In the genomic region with DNA sequence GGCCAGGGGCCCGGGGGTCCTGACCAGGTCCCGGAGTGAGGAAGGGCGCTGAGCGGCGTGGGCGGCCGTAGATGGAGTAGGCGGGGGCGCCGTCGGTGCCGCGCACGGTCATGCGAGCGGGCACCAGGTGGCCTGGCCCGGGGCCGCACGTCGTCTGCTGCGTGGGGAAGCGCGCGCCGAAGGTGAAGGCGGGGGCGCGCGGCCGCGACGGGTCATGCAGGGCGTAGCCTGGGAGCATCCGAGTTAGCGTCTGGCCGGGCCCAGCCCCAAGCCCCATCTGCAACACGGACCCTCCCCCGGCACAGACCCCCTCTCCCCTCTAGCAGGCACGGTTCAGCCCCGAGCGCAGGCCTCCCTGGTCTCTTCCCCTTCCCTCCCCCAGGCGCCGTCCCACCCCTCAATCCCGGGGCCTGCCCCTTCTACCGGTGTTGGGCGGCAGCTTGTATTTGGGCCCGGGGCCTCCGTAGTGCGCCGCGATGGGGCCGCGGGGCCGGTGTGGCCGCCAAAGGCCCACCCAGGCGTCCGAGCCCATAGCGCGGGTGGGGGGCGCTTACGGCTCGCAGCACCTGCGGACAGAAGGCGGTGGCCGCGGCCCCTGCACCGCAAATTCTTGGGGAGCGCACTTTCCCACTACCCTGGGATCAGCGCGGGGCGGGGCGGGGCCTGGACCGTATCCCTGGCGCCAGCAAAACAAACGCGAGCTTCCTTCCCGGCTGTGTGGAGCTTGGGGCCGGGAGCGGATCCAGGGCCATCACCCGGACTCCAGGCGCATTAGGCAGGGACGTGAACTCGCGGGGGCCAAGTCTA, we compare ENCODE assay signal across 1 cellular context.
TF ChIP-seq lines count a peak whose summit lies in the region.

No MANE protein-coding gene starts in this region.

TF ChIP-seq in HepG2, 621 proteins besides CTCF, POLR2A, EP300 and RAD21 (continues in another document):
- TF ChIP-seq, protein P1, sequence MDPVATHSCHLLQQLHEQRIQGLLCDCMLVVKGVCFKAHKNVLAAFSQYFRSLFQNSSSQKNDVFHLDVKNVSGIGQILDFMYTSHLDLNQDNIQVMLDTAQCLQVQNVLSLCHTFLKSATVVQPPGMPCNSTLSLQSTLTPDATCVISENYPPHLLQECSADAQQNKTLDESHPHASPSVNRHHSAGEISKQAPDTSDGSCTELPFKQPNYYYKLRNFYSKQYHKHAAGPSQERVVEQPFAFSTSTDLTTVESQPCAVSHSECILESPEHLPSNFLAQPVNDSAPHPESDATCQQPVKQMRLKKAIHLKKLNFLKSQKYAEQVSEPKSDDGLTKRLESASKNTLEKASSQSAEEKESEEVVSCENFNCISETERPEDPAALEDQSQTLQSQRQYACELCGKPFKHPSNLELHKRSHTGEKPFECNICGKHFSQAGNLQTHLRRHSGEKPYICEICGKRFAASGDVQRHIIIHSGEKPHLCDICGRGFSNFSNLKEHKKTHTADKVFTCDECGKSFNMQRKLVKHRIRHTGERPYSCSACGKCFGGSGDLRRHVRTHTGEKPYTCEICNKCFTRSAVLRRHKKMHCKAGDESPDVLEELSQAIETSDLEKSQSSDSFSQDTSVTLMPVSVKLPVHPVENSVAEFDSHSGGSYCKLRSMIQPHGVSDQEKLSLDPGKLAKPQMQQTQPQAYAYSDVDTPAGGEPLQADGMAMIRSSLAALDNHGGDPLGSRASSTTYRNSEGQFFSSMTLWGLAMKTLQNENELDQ (CRISPR knock-in tag; IDR thresholded peaks at IDR 0.05; ENCODE audit: borderline replicate concordance) = no peak
- TF ChIP-seq CHD2 (IDR thresholded peaks at IDR 0.05; ENCODE audit: low read depth, low read length) = no peak
- TF ChIP-seq, protein P2, sequence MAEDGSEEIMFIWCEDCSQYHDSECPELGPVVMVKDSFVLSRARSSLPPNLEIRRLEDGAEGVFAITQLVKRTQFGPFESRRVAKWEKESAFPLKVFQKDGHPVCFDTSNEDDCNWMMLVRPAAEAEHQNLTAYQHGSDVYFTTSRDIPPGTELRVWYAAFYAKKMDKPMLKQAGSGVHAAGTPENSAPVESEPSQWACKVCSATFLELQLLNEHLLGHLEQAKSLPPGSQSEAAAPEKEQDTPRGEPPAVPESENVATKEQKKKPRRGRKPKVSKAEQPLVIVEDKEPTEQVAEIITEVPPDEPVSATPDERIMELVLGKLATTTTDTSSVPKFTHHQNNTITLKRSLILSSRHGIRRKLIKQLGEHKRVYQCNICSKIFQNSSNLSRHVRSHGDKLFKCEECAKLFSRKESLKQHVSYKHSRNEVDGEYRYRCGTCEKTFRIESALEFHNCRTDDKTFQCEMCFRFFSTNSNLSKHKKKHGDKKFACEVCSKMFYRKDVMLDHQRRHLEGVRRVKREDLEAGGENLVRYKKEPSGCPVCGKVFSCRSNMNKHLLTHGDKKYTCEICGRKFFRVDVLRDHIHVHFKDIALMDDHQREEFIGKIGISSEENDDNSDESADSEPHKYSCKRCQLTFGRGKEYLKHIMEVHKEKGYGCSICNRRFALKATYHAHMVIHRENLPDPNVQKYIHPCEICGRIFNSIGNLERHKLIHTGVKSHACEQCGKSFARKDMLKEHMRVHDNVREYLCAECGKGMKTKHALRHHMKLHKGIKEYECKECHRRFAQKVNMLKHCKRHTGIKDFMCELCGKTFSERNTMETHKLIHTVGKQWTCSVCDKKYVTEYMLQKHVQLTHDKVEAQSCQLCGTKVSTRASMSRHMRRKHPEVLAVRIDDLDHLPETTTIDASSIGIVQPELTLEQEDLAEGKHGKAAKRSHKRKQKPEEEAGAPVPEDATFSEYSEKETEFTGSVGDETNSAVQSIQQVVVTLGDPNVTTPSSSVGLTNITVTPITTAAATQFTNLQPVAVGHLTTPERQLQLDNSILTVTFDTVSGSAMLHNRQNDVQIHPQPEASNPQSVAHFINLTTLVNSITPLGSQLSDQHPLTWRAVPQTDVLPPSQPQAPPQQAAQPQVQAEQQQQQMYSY (CRISPR knock-in tag; IDR thresholded peaks at IDR 0.05) = 0 out of 2 replicates have a peak, but pooled peaks have one; percentile 39
- TF ChIP-seq SP2 (CRISPR knock-in tag; IDR thresholded peaks at IDR 0.05) = 0 out of 2 replicates have a peak, but pooled peaks have one; percentile 31
- no peak for TF ChIP-seq ZNF12 (CRISPR knock-in tag; IDR thresholded peaks at IDR 0.05)
- TF ChIP-seq TSC22D2 (CRISPR knock-in tag; IDR thresholded peaks at IDR 0.05; ENCODE audit: borderline replicate concordance) = no peak
- TF ChIP-seq ZFX (CRISPR knock-in tag; IDR thresholded peaks at IDR 0.05; ENCODE audit: low read depth) = peak; percentile 80
- peak; percentile 49; the same call in 1 of the 2 replicates for TF ChIP-seq NRL (CRISPR knock-in tag; IDR thresholded peaks at IDR 0.05; ENCODE audit: borderline replicate concordance)
- TF ChIP-seq MYC (CRISPR knock-in tag; IDR thresholded peaks at IDR 0.05; ENCODE audit: borderline replicate concordance) = peak; percentile 11; the same call in 1 of the 2 replicates
- TF ChIP-seq POLR2G (IDR thresholded peaks at IDR 0.05; ENCODE audit: low read depth, low read length) = peak; percentile 21; the same call in 1 of the 2 replicates
- TF ChIP-seq, protein P3, sequence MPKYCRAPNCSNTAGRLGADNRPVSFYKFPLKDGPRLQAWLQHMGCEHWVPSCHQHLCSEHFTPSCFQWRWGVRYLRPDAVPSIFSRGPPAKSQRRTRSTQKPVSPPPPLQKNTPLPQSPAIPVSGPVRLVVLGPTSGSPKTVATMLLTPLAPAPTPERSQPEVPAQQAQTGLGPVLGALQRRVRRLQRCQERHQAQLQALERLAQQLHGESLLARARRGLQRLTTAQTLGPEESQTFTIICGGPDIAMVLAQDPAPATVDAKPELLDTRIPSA (CRISPR knock-in tag; IDR thresholded peaks at IDR 0.05; ENCODE audit: borderline replicate concordance) = no peak
- TF ChIP-seq EED (CRISPR knock-in tag; IDR thresholded peaks at IDR 0.05) = no peak
- TF ChIP-seq, protein P4, sequence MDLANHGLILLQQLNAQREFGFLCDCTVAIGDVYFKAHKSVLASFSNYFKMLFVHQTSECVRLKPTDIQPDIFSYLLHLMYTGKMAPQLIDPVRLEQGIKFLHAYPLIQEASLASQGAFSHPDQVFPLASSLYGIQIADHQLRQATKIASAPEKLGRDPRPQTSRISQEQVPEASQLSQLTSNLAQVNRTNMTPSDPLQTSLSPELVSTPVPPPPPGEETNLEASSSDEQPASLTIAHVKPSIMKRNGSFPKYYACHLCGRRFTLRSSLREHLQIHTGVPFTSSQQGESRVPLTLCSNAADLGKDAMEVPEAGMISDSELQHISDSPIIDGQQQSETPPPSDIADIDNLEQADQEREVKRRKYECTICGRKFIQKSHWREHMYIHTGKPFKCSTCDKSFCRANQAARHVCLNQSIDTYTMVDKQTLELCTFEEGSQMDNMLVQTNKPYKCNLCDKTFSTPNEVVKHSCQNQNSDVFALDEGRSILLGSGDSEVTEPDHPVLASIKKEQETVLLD (CRISPR knock-in tag; IDR thresholded peaks at IDR 0.05; ENCODE audit: low read depth) = no peak
- TF ChIP-seq AKAP8 (CRISPR knock-in tag; IDR thresholded peaks at IDR 0.05) = peak; percentile 98
- peak; percentile 13; the same call in 1 of the 2 replicates for TF ChIP-seq ZSCAN25 (CRISPR knock-in tag; IDR thresholded peaks at IDR 0.05)
- no peak for TF ChIP-seq ZNF335 (CRISPR knock-in tag; IDR thresholded peaks at IDR 0.05)
- 0 out of 2 replicates have a peak, but pooled peaks have one; percentile 54 for TF ChIP-seq JUN (CRISPR knock-in tag; IDR thresholded peaks at IDR 0.05)
- no peak for TF ChIP-seq HDAC6 (IDR thresholded peaks at IDR 0.05; ENCODE audit: low read depth, low read length)
- 0 out of 2 replicates have a peak, but pooled peaks have one; percentile 45 for TF ChIP-seq ZNF598 (CRISPR knock-in tag; IDR thresholded peaks at IDR 0.05; ENCODE audit: borderline replicate concordance)
- TF ChIP-seq ZNF138 (CRISPR knock-in tag; IDR thresholded peaks at IDR 0.05; ENCODE audit: low read depth) = 0 out of 2 replicates have a peak, but pooled peaks have one; percentile 27
- TF ChIP-seq ZMAT3 (CRISPR knock-in tag; conservative IDR thresholded peaks at IDR 0.05) = no peak
- TF ChIP-seq, protein P5, sequence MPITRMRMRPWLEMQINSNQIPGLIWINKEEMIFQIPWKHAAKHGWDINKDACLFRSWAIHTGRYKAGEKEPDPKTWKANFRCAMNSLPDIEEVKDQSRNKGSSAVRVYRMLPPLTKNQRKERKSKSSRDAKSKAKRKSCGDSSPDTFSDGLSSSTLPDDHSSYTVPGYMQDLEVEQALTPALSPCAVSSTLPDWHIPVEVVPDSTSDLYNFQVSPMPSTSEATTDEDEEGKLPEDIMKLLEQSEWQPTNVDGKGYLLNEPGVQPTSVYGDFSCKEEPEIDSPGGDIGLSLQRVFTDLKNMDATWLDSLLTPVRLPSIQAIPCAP (CRISPR knock-in tag; IDR thresholded peaks at IDR 0.05; ENCODE audit: low read depth) = no peak
- no peak; the same call in 1 of the 2 replicates for TF ChIP-seq ZNF563 (CRISPR knock-in tag; IDR thresholded peaks at IDR 0.05)
- no peak; the same call in 1 of the 2 replicates for TF ChIP-seq ZNF703 (CRISPR knock-in tag; IDR thresholded peaks at IDR 0.05; ENCODE audit: borderline replicate concordance)
- TF ChIP-seq KLF9 (CRISPR knock-in tag; IDR thresholded peaks at IDR 0.05; ENCODE audit: low read depth) = no peak
- 0 out of 2 replicates have a peak, but pooled peaks have one; percentile 44 for TF ChIP-seq ZNF891 (CRISPR knock-in tag; IDR thresholded peaks at IDR 0.05)
- no peak for TF ChIP-seq KDM1A (CRISPR knock-in tag; IDR thresholded peaks at IDR 0.05)
- TF ChIP-seq, protein P6, sequence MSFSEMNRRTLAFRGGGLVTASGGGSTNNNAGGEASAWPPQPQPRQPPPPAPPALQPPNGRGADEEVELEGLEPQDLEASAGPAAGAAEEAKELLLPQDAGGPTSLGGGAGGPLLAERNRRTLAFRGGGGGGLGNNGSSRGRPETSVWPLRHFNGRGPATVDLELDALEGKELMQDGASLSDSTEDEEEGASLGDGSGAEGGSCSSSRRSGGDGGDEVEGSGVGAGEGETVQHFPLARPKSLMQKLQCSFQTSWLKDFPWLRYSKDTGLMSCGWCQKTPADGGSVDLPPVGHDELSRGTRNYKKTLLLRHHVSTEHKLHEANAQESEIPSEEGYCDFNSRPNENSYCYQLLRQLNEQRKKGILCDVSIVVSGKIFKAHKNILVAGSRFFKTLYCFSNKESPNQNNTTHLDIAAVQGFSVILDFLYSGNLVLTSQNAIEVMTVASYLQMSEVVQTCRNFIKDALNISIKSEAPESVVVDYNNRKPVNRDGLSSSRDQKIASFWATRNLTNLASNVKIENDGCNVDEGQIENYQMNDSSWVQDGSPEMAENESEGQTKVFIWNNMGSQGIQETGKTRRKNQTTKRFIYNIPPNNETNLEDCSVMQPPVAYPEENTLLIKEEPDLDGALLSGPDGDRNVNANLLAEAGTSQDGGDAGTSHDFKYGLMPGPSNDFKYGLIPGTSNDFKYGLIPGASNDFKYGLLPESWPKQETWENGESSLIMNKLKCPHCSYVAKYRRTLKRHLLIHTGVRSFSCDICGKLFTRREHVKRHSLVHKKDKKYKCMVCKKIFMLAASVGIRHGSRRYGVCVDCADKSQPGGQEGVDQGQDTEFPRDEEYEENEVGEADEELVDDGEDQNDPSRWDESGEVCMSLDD (CRISPR knock-in tag; IDR thresholded peaks at IDR 0.05; ENCODE audit: borderline replicate concordance) = peak; percentile 66; the same call in 1 of the 2 replicates
- TF ChIP-seq, protein P7, sequence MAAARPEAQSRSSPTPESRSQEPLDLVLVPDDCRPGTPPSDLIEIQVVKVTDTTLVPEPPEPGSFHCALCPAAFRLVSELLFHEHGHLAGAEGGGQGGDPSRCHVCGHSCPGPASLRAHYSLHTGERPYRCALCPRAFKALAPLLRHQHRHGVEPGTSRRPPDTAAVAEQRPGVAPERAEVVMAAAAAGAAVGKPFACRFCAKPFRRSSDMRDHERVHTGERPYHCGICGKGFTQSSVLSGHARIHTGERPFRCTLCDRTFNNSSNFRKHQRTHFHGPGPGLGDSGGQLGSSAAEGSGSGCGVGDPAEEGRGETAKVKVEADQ (CRISPR knock-in tag; IDR thresholded peaks at IDR 0.05; ENCODE audit: borderline replicate concordance) = no peak
- TF ChIP-seq, protein P8, sequence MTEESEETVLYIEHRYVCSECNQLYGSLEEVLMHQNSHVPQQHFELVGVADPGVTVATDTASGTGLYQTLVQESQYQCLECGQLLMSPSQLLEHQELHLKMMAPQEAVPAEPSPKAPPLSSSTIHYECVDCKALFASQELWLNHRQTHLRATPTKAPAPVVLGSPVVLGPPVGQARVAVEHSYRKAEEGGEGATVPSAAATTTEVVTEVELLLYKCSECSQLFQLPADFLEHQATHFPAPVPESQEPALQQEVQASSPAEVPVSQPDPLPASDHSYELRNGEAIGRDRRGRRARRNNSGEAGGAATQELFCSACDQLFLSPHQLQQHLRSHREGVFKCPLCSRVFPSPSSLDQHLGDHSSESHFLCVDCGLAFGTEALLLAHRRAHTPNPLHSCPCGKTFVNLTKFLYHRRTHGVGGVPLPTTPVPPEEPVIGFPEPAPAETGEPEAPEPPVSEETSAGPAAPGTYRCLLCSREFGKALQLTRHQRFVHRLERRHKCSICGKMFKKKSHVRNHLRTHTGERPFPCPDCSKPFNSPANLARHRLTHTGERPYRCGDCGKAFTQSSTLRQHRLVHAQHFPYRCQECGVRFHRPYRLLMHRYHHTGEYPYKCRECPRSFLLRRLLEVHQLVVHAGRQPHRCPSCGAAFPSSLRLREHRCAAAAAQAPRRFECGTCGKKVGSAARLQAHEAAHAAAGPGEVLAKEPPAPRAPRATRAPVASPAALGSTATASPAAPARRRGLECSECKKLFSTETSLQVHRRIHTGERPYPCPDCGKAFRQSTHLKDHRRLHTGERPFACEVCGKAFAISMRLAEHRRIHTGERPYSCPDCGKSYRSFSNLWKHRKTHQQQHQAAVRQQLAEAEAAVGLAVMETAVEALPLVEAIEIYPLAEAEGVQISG (CRISPR knock-in tag; IDR thresholded peaks at IDR 0.05) = peak; percentile 16; the same call in 1 of the 2 replicates
- no peak for TF ChIP-seq ISX (CRISPR knock-in tag; conservative IDR thresholded peaks at IDR 0.05)
- no peak for TF ChIP-seq HNRNPUL1 (IDR thresholded peaks at IDR 0.05; ENCODE audit: low read depth, low read length)
- 0 out of 2 replicates have a peak, but pooled peaks have one; percentile 11 for TF ChIP-seq ZNF441 (CRISPR knock-in tag; IDR thresholded peaks at IDR 0.05; ENCODE audit: borderline replicate concordance)
- peak; percentile 50; the same call in 1 of the 2 replicates for TF ChIP-seq ZFP90 (CRISPR knock-in tag; IDR thresholded peaks at IDR 0.05; ENCODE audit: borderline replicate concordance)
- 0 out of 2 replicates have a peak, but pooled peaks have one; percentile 55 for TF ChIP-seq CAMTA2 (CRISPR knock-in tag; IDR thresholded peaks at IDR 0.05; ENCODE audit: borderline replicate concordance)
